8 cellular contexts compared by ENCODE assay signal in genomic region chr6:43924222-43924702, GRCh38.
DNase-seq lines count a peak whose midpoint lies in the region; ATAC-seq and TF ChIP-seq lines count a peak whose summit lies in the region.

No MANE protein-coding gene starts in this region.

- BruUV-seq in Calu3 (replicated peaks; lab: Mats Ljungman, UMichigan), result no TSS peak

- no peaks in the 10 kb centered on the region for H3K9me3 Mint-ChIP-seq in Calu3 (ENCODE audit: low read depth, unreplicated experiment)
- no peaks in the 10 kb centered on the region for H3K9me3 Mint-ChIP-seq in activated T-helper 2 cell treated with anti-CD3 and anti-CD28 coated beads, Interferon-gamma antibody, Interleukin-2, Interleukin-4, amounts not matched to agents 10 μg/mL and 5 μg/mL and 100 μg/mL, durations not matched to agents 14 hours and 24 hours and 36 hours
- H3K9me3 Mint-ChIP-seq in naive thymus-derived CD8-positive, alpha-beta T cell, result no peaks in the 10 kb centered on the region

- POLR2A ChIA-PET in naive thymus-derived CD8-positive, alpha-beta T cell (lab: Charles Lee), result no interaction called here

- no peak for DNase-seq in Calu3
- DNase-seq in NOMO-1 treated with DMSO at 0.1 percent for 48 hours (lab: John Stamatoyannopoulos, UW; ENCODE audit: unreplicated experiment), result peak; percentile 58
- peak; percentile 45 for DNase-seq in activated T-helper 2 cell treated with anti-CD3 and anti-CD28 coated beads, Interferon-gamma antibody, Interleukin-2, Interleukin-4, amounts not matched to agents 10 μg/mL and 5 μg/mL and 100 μg/mL, durations not matched to agents 14 hours and 24 hours and 36 hours (ENCODE audit: low spot score)
- peak in 9 of 10 donors; percentile 32 to 74 (median 59) for DNase-seq in naive thymus-derived CD8-positive, alpha-beta T cell
- DNase-seq in NCI-H1694 treated with DMSO at 0.1 percent for 48 hours (lab: John Stamatoyannopoulos, UW), result no peak
- DNase-seq in NCI-H2107 (lab: John Stamatoyannopoulos, UW), result no peak
- no peak for DNase-seq in left ventricle myocardium superior

- no peaks in the 10 kb centered on the region for H3K27me3 Mint-ChIP-seq in Calu3 (ENCODE audit: unreplicated experiment)
- peaks cover 7% of the 10 kb centered on the region for H3K27me3 Mint-ChIP-seq in activated T-helper 2 cell treated with anti-CD3 and anti-CD28 coated beads, Interferon-gamma antibody, Interleukin-2, Interleukin-4, amounts not matched to agents 10 μg/mL and 5 μg/mL and 100 μg/mL, durations not matched to agents 14 hours and 24 hours and 36 hours (ENCODE audit: low read depth)
- H3K27me3 Mint-ChIP-seq in naive thymus-derived CD8-positive, alpha-beta T cell, result no peaks in the 10 kb centered on the region

- H3K4me3 Mint-ChIP-seq in Calu3 (ENCODE audit: low read depth, unreplicated experiment), result no peak overlapping the region
- H3K4me3 Mint-ChIP-seq in activated T-helper 2 cell treated with anti-CD3 and anti-CD28 coated beads, Interferon-gamma antibody, Interleukin-2, Interleukin-4, amounts not matched to agents 10 μg/mL and 5 μg/mL and 100 μg/mL, durations not matched to agents 14 hours and 24 hours and 36 hours (ENCODE audit: low read depth), result no peak overlapping the region
- H3K4me3 Mint-ChIP-seq in naive thymus-derived CD8-positive, alpha-beta T cell, result peak overlapping the region; percentile 21 to 78 (median 58)

- H3K27ac Mint-ChIP-seq in Calu3 (ENCODE audit: unreplicated experiment), result peak overlapping the region; percentile 97
- H3K27ac Mint-ChIP-seq in activated T-helper 2 cell treated with anti-CD3 and anti-CD28 coated beads, Interferon-gamma antibody, Interleukin-2, Interleukin-4, amounts not matched to agents 10 μg/mL and 5 μg/mL and 100 μg/mL, durations not matched to agents 14 hours and 24 hours and 36 hours, result no peak overlapping the region
- peak overlapping the region in 8 of 10 donors; percentile 11 to 74 (median 54) for H3K27ac Mint-ChIP-seq in naive thymus-derived CD8-positive, alpha-beta T cell

- ATAC-seq in naive thymus-derived CD8-positive, alpha-beta T cell, result peak; percentile 89 to 96
- no peak for ATAC-seq in GM21367 (IDR thresholded peaks at IDR 0.05; ENCODE audit: unreplicated experiment)
- ATAC-seq in left ventricle myocardium superior, result no peak

- H3K4me1 Mint-ChIP-seq in Calu3 (ENCODE audit: low read depth, unreplicated experiment), result peaks cover 54% of the 10 kb centered on the region
- H3K4me1 Mint-ChIP-seq in activated T-helper 2 cell treated with anti-CD3 and anti-CD28 coated beads, Interferon-gamma antibody, Interleukin-2, Interleukin-4, amounts not matched to agents 10 μg/mL and 5 μg/mL and 100 μg/mL, durations not matched to agents 14 hours and 24 hours and 36 hours (ENCODE audit: low read depth), result peaks cover 12% of the 10 kb centered on the region
- H3K4me1 Mint-ChIP-seq in naive thymus-derived CD8-positive, alpha-beta T cell, result peaks cover 26 to 41% (median 37%) of the 10 kb centered on the region in 4 donors

- H3K36me3 Mint-ChIP-seq in Calu3 (ENCODE audit: insufficient read depth, unreplicated experiment), result peaks cover 40% of the 10 kb centered on the region
- no peaks in the 10 kb centered on the region for H3K36me3 Mint-ChIP-seq in activated T-helper 2 cell treated with anti-CD3 and anti-CD28 coated beads, Interferon-gamma antibody, Interleukin-2, Interleukin-4, amounts not matched to agents 10 μg/mL and 5 μg/mL and 100 μg/mL, durations not matched to agents 14 hours and 24 hours and 36 hours (ENCODE audit: low read depth)
- H3K36me3 Mint-ChIP-seq in naive thymus-derived CD8-positive, alpha-beta T cell, result no peaks in the 10 kb centered on the region

- CTCF ChIA-PET in Calu3 (lab: Charles Lee), result interaction anchor here (0.8 to 1.1 kb wide), 2 partner anchors 11 to 155 kb away, joined by 3 to 4 read pairs; no protein-coding TSS in a partner anchor

- intact Hi-C loops in Calu3 (cut with micrococcal nuclease; ENCODE audit: unreplicated experiment) (no loop called here), left ventricle myocardium superior (cut with micrococcal nuclease) (no loop called here)
- intact Hi-C loops in activated T-helper 2 cell treated with anti-CD3 and anti-CD28 coated beads, Interferon-gamma antibody, Interleukin-2, Interleukin-4, amounts not matched to agents 10 μg/mL and 5 μg/mL and 100 μg/mL, durations not matched to agents 14 hours and 24 hours and 36 hours (cut with micrococcal nuclease), result loop anchor here (10.0 kb wide), 1 partner anchor 151 kb away; no protein-coding TSS in a partner anchor

- TF ChIP-seq CTCF in Calu3 (IDR thresholded peaks at IDR 0.05; ENCODE audit: unreplicated experiment), result no peak

Comparison
In these comparisons a context has a peak if more than half of its experiments do, and no peak if none do; other contexts are left out.
1. DNase-seq: peak in NOMO-1 treated with DMSO at 0.1 percent for 48 hours (single experiment), activated T-helper 2 cell treated with anti-CD3 and anti-CD28 coated beads, Interferon-gamma antibody, Interleukin-2, Interleukin-4, amounts not matched to agents 10 μg/mL and 5 μg/mL and 100 μg/mL, durations not matched to agents 14 hours and 24 hours and 36 hours (single experiment) and naive thymus-derived CD8-positive, alpha-beta T cell (9 of 10); none in Calu3 (single experiment), NCI-H1694 treated with DMSO at 0.1 percent for 48 hours (single experiment), NCI-H2107 (single experiment) and left ventricle myocardium superior (single experiment).
2. H3K4me3 Mint-ChIP-seq: peak in naive thymus-derived CD8-positive, alpha-beta T cell (10 of 10); none in Calu3 (single experiment) and activated T-helper 2 cell treated with anti-CD3 and anti-CD28 coated beads, Interferon-gamma antibody, Interleukin-2, Interleukin-4, amounts not matched to agents 10 μg/mL and 5 μg/mL and 100 μg/mL, durations not matched to agents 14 hours and 24 hours and 36 hours (single experiment).
3. ATAC-seq: peak in naive thymus-derived CD8-positive, alpha-beta T cell (2 of 2); none in GM21367 (single experiment) and left ventricle myocardium superior (single experiment).